14 cellular contexts compared by ENCODE assay signal in the genomic region with DNA sequence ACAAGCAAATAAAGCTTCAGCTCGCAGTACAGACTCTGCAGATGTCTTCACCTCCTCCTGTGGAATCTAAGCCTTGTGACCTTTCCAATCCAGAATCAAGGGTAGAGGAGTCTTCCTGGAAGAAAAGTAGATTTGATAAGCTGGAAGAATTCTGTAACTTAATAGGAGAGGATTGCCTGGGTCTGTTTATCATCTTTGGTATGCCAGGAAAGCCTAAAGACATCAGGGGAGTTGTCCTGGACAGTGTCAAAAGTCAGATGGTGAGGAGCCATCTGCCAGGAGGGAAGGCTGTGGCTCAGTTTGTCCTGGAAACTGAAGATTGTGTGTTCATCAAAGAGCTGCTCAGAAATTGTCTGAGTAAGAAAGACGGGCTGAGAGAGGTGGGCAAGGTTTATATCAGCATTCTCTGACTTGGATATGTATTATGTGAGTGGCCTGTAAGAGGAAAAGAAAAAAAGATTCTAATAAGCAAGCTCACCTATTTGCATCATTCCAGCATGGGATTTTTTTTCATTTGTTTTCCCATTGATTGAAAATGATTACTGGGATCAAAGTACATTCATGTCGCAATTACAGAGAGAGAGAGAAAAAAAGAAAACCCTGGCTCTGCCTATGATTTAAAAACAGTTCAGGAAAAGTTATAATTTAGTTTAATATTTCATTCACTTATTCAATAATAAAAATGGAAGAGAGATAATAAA. TPM values are rescaled to one million over a fixed set of nuclear protein-coding genes. Genes with fewer than 3 reads are reported as not detected.
"Had no signal": no experiment of that assay in that cellular context is flagged by ENCODE, and none has a peak within 500 bp of the region (broad histone marks: within the 10 kb centered on the region; RNA-seq: fewer than 3 reads in every experiment).

No MANE protein-coding gene starts in this region.

- ATAC-seq: activated CD4-positive, alpha-beta T cell treated with anti-CD3 and anti-CD28 coated beads for 36 hours; left ventricle myocardium superior; natural killer cell treated with Interleukin-12 subunit alpha and Interleukin-12 subunit beta and Interleukin-15 and Interleukin-18, amount 100 ng/mL, for 72 hours had no signal

- H3K27ac ChIP-seq: dorsolateral prefrontal cortex, SJSA1, tibial nerve had no signal

- DNase-seq: activated CD4-positive, alpha-beta T cell treated with anti-CD3 and anti-CD28 coated beads for 36 hours; activated CD4-positive, alpha-beta T cell treated with anti-CD3 and anti-CD28 coated beads, Interleukin-2, amount 50 U/mL, for 48 hours; activated gamma-delta T cell; dorsolateral prefrontal cortex; foreskin melanocyte; kidney; left ventricle myocardium superior; stimulated activated CD4-positive, alpha-beta T cell treated with anti-CD3 and anti-CD28 coated beads, Interleukin-2, amount 100 ng/mL, for 24 hours; stimulated activated naive CD4-positive, alpha-beta T cell treated with Interleukin-2 at 50 U/mL for 16 hours; substantia nigra had no signal

- H3K4me1 ChIP-seq: tibial nerve had no signal

- H3K9me3 ChIP-seq: SJSA1, tibial nerve had no signal

- H3K27me3 ChIP-seq: dorsolateral prefrontal cortex, SJSA1, tibial nerve had no signal

- H3K4me3 ChIP-seq: dorsolateral prefrontal cortex, SJSA1, tibial nerve had no signal

RNA-seq across cellular contexts. Expression of gene REP15, which starts 0.8 kb away (rescaled TPM):
- total RNA-seq: activated CD4-positive, alpha-beta T cell treated with anti-CD3 and anti-CD28 coated beads for 36 hours; epithelial cell of proximal tubule; tibial nerve had no signal
